In the genomic region with DNA sequence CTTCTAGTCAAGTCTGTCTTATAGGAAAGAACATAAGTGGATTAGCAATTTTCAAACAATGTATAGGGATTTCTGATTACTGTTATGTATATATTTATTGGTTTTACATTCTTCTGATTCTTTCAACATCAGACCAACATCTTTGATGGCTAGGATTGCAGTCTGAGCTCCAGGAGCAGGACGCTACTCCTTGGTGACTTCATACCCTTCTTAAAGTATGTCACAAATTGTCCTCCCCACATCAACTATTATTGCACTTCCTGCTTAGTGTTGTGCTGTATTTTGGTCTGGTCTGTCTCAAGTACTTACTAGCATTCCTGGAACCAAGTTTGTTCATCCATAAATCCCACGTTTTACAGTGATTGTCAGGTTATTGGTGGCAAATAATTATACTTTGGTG, we compare ENCODE assay signal across 12 cellular contexts. TPM values are rescaled to one million over a fixed set of nuclear protein-coding genes. Genes with fewer than 3 reads are reported as not detected.
DNase-seq lines count a peak whose midpoint lies in the region; ATAC-seq, FAIRE-seq and TF ChIP-seq lines count a peak whose summit lies in the region.
"Had no signal": no experiment of that assay in that cellular context is flagged by ENCODE, and none has a peak within 500 bp of the region (broad histone marks: within the 10 kb centered on the region; RNA-seq: fewer than 3 reads in every experiment).

No MANE protein-coding gene starts in this region.

- H3K9ac ChIP-seq in astrocyte (ENCODE audit: low read length), result no peak overlapping the region

- CTCF ChIA-PET in A673 (lab: Charles Lee), result interaction anchor here (0.6 kb wide), 1 partner anchor 102 kb away, joined by 8 read pairs; no protein-coding TSS in a partner anchor

- H3K36me3 ChIP-seq in A673 (ENCODE audit: insufficient read depth, low read length, poor library complexity, severe bottlenecking), result no peaks in the 10 kb centered on the region
- no peaks in the 10 kb centered on the region for H3K36me3 ChIP-seq in astrocyte (ENCODE audit: insufficient read depth, low read length)
- H3K36me3 ChIP-seq: uterus had no signal

- H3K36me3 Mint-ChIP-seq in HFFc6 (ENCODE audit: low read depth) (no peaks in the 10 kb centered on the region), astrocyte (ENCODE audit: low read depth, unreplicated experiment) (no peaks in the 10 kb centered on the region)

- ATAC-seq in omental fat pad (ENCODE audit: low FRiP score), result no peak

- H3K4me3 ChIP-seq in A673 (ENCODE audit: low read depth, low read length, poor library complexity, severe bottlenecking), result no peak overlapping the region
- H3K4me3 ChIP-seq in astrocyte (ENCODE audit: insufficient read depth, low read depth, low read length), result no peak overlapping the region
- H3K4me3 ChIP-seq: skin epidermis, uterus had no signal

- intact Hi-C loops in A673 (cut with micrococcal nuclease; ENCODE audit: unreplicated experiment), result no loop called here

- peaks cover 60% of the 10 kb centered on the region for H3K4me1 Mint-ChIP-seq in HFFc6 (ENCODE audit: low read depth)
- H3K4me1 Mint-ChIP-seq in astrocyte (ENCODE audit: low read depth, unreplicated experiment), result peaks cover 21% of the 10 kb centered on the region

- H3K4me1 ChIP-seq in A673 (ENCODE audit: insufficient read depth, low read length, poor library complexity, severe bottlenecking), result peaks cover 52% of the 10 kb centered on the region
- peaks cover 26% of the 10 kb centered on the region for H3K4me1 ChIP-seq in astrocyte (ENCODE audit: insufficient read depth, low read length)
- H3K4me1 ChIP-seq: uterus had no signal

- no TSS peak for BruUV-seq in A673 (replicated peaks; lab: Mats Ljungman, UMichigan)

- TF ChIP-seq CTCF in A673 (conservative IDR thresholded peaks at IDR 0.05; ENCODE audit: low read depth, low read length), result no peak
- no peak for TF ChIP-seq CTCF in HFFc6 (IDR thresholded peaks at IDR 0.05)
- TF ChIP-seq CTCF in astrocyte (IDR thresholded peaks at IDR 0.05; ENCODE audit: insufficient read depth, low read depth, low read length), result no peak
- TF ChIP-seq CTCF in omental fat pad (IDR thresholded peaks at IDR 0.05), result no peak

- POLR2A ChIA-PET in A673 (lab: Charles Lee; ENCODE audit: low non-redundant PET), result no interaction called here

- no peaks in the 10 kb centered on the region for H3K79me2 ChIP-seq in astrocyte (ENCODE audit: insufficient read depth, low read length)

- H3K9me3 Mint-ChIP-seq in HFFc6 (no peaks in the 10 kb centered on the region), astrocyte (ENCODE audit: unreplicated experiment) (no peaks in the 10 kb centered on the region)

- no peaks in the 10 kb centered on the region for H3K27me3 ChIP-seq in A673 (replicated peaks; ENCODE audit: insufficient read depth, low read depth, low read length, poor library complexity)
- no peaks in the 10 kb centered on the region for H3K27me3 ChIP-seq in astrocyte (ENCODE audit: insufficient read depth, low read length)
- H3K27me3 ChIP-seq: uterus had no signal

- no peaks in the 10 kb centered on the region for H3K9me3 ChIP-seq in A673 (ENCODE audit: low read depth, low read length, poor library complexity, severe bottlenecking)
- no peaks in the 10 kb centered on the region for H3K9me3 ChIP-seq in astrocyte (ENCODE audit: insufficient read depth, low read depth, low read length)
- H3K9me3 ChIP-seq: uterus had no signal

- peak overlapping the region; percentile 83 for H3K27ac Mint-ChIP-seq in HFFc6
- peak overlapping the region; percentile 37 for H3K27ac Mint-ChIP-seq in astrocyte (ENCODE audit: unreplicated experiment)

- DNase-seq in A673 (ENCODE audit: low spot score) (peak; percentile 74), HFFc6 (peak; percentile 4), astrocyte (ENCODE audit: low read depth) (peak; percentile 32), islet precursor cell (peak; percentile 54), activated gamma-delta T cell (lab: John Stamatoyannopoulos, UW) (no peak), T-helper 2 cell (no peak), omental fat pad (ENCODE audit: low spot score) (no peak), NCI-H748 (lab: John Stamatoyannopoulos, UW; ENCODE audit: unreplicated experiment) (no peak)
- DNase-seq: activated CD4-positive, alpha-beta T cell treated with anti-CD3 and anti-CD28 coated beads for 1 hour; uterus had no signal

- FAIRE-seq in astrocyte (lab: Jason Lieb, UNC), result no peak
- FAIRE-seq: GM18507 had no signal

- H3K4me3 Mint-ChIP-seq in HFFc6 (0 out of 2 replicates have a peak overlapping the region, but pooled peaks have one; percentile 17), astrocyte (ENCODE audit: unreplicated experiment) (no peak overlapping the region)

- peak overlapping the region; percentile 4 for H3K4me2 ChIP-seq in astrocyte (ENCODE audit: low read length)

- no peaks in the 10 kb centered on the region for H4K20me1 ChIP-seq in astrocyte (ENCODE audit: insufficient read depth, low read length)

- H2AFZ ChIP-seq in astrocyte (ENCODE audit: low read depth, low read length), result peak overlapping the region; percentile 3

- H3K27me3 Mint-ChIP-seq in HFFc6 (ENCODE audit: insufficient read depth) (no peaks in the 10 kb centered on the region), astrocyte (ENCODE audit: low read depth, unreplicated experiment) (no peaks in the 10 kb centered on the region)

- H3K27ac ChIP-seq in A673 (ENCODE audit: low read depth, low read length, poor library complexity, severe bottlenecking) (peak overlapping the region; percentile 48), astrocyte (ENCODE audit: low read depth, low read length) (peak overlapping the region; percentile 12)
- H3K27ac ChIP-seq: uterus had no signal

RNA-seq across cellular contexts. Expression of gene MAP2, which starts 49.0 kb away (rescaled TPM):
- 1.7 and 2.0 TPM in 2 replicates for total RNA-seq in A673 (2021)
- total RNA-seq in HFFc6 (2021; fragmentation: NEBNext Ultra II Directional; extraction: Animal tissue kit (Norgen Biotek cat#: 25700)), result 1 to 10 TPM; 1.0 to 2.0 (median 1.6) TPM
- total RNA-seq in astrocyte, result 11.8 and 15.9 TPM in 2 replicates
- total RNA-seq in omental fat pad, result 10 to 100 TPM; 18.9 to 36.4 (median 25.3) TPM

Comparison
In these comparisons a context has a peak if more than half of its experiments do, and no peak if none do; other contexts are left out.
1. DNase-seq: peak in A673 (single experiment), HFFc6 (single experiment), astrocyte (single experiment) and islet precursor cell (single experiment); none in activated gamma-delta T cell (single experiment), T-helper 2 cell (0 of 5), omental fat pad (single experiment) and NCI-H748 (single experiment).